7 cellular contexts compared by ENCODE assay signal in genomic region chr11:56188602-56189001, GRCh38. TPM values are rescaled to one million over a fixed set of nuclear protein-coding genes. Genes with fewer than 3 reads are reported as not detected.
"Had no signal": no experiment of that assay in that cellular context is flagged by ENCODE, and none has a peak within 500 bp of the region (broad histone marks: within the 10 kb centered on the region; RNA-seq: fewer than 3 reads in every experiment).

No MANE protein-coding gene starts in this region.

- DNase-seq: GDM1, GF-D8 had no signal

- ATAC-seq: GM12878 had no signal

- FAIRE-seq: GM12878, GM12891, GM12892, GM18507, GM19239 had no signal

- H3K4me3 ChIP-seq: GM12878 had no signal

RNA-seq across cellular contexts. Expression of gene OR5J2, which starts 12.2 kb away (rescaled TPM):
- total RNA-seq: GM12878 had no signal
- polyA plus RNA-seq: GM12878 had no signal

RNA-seq across cellular contexts. Expression of gene OR8K5, which starts 28.5 kb away (rescaled TPM):
- total RNA-seq: GM12878 had no signal
- polyA plus RNA-seq: GM12878 had no signal

RNA-seq across cellular contexts. Expression of gene OR5T2, which starts 45.5 kb away (rescaled TPM):
- total RNA-seq: GM12878 had no signal
- polyA plus RNA-seq: GM12878 had no signal

RNA-seq across cellular contexts. Expression of gene OR8J3, which starts 48.6 kb away (rescaled TPM):
- total RNA-seq: GM12878 had no signal
- polyA plus RNA-seq: GM12878 had no signal
